In genomic region chr6:131258010-131258652, GRCh38 we compare ENCODE assay signal across 21 cellular contexts.
A peak's percentile ranks its signal among the peaks of the same experiment; 100 is the strongest.
DNase-seq lines count a peak whose midpoint lies in the region; ATAC-seq, FAIRE-seq and TF ChIP-seq lines count a peak whose summit lies in the region.
"Had no signal": no experiment of that assay in that cellular context is flagged by ENCODE, and none has a peak within 500 bp of the region (broad histone marks: within the 10 kb centered on the region; RNA-seq: fewer than 3 reads in every experiment).

No MANE protein-coding gene starts in this region.

- POLR2A ChIA-PET in CD4-positive, alpha-beta T cell (lab: Charles Lee): interaction anchor here (0.7 to 1.3 kb wide), 2 partner anchors 12 to 24 kb away, joined by 4 read pairs; no protein-coding TSS in a partner anchor
- POLR2A ChIA-PET in HEK293T (lab: Yijun Ruan, JAX): no interaction called here

- H3K4me3 ChIP-seq in bronchial epithelial cell (ENCODE audit: low read depth, low read length): no peak overlapping the region
- no peak overlapping the region for H3K4me3 ChIP-seq in mucosa of descending colon
- no peak overlapping the region for H3K4me3 ChIP-seq in vagina
- H3K4me3 ChIP-seq in psoas muscle: no peak overlapping the region
- H3K4me3 ChIP-seq: cardiac muscle cell, esophagus squamous epithelium, testis had no signal

- no peaks in the 10 kb centered on the region for H3K9me3 ChIP-seq in CD4-positive, alpha-beta T cell (ENCODE audit: control insufficient read depth, low read length)
- H3K9me3 ChIP-seq in mucosa of descending colon: no peaks in the 10 kb centered on the region
- no peaks in the 10 kb centered on the region for H3K9me3 ChIP-seq in vagina
- no peaks in the 10 kb centered on the region for H3K9me3 ChIP-seq in psoas muscle
- H3K9me3 ChIP-seq: esophagus squamous epithelium, testis had no signal

- H3K9me3 Mint-ChIP-seq in CD4-positive, alpha-beta T cell: no peaks in the 10 kb centered on the region
- H3K9me3 Mint-ChIP-seq: HFFc6; natural killer cell treated with Interleukin-12 subunit alpha and Interleukin-12 subunit beta and Interleukin-15 and Interleukin-18, amount 100 ng/mL, for 72 hours had no signal

- H3K4me3 Mint-ChIP-seq in CD4-positive, alpha-beta T cell: no peak overlapping the region
- H3K4me3 Mint-ChIP-seq: activated B cell treated with CpG ODN at 0.5 μM for 24 hours; B cell; HFFc6; natural killer cell treated with Interleukin-12 subunit alpha and Interleukin-12 subunit beta and Interleukin-15 and Interleukin-18, amount 100 ng/mL, for 72 hours had no signal

- H3K4me1 Mint-ChIP-seq in CD4-positive, alpha-beta T cell (ENCODE audit: low read depth): peaks cover 45% of the 10 kb centered on the region
- H3K4me1 Mint-ChIP-seq: activated B cell treated with CpG ODN at 0.5 μM for 24 hours, B cell had no signal

- no peak for ATAC-seq in CD4-positive, alpha-beta T cell (ENCODE audit: poor library complexity)
- ATAC-seq in mucosa of descending colon: peak; percentile 89
- no peak for ATAC-seq in psoas muscle
- ATAC-seq: natural killer cell treated with Interleukin-12 subunit alpha and Interleukin-12 subunit beta and Interleukin-15 and Interleukin-18, amount 100 ng/mL, for 72 hours had no signal

- no peaks in the 10 kb centered on the region for H3K27me3 Mint-ChIP-seq in CD4-positive, alpha-beta T cell
- H3K27me3 Mint-ChIP-seq: activated B cell treated with CpG ODN at 0.5 μM for 24 hours; B cell; natural killer cell treated with Interleukin-12 subunit alpha and Interleukin-12 subunit beta and Interleukin-15 and Interleukin-18, amount 100 ng/mL, for 72 hours had no signal

- 94 to 95% (median 94%) methylated on average over 2 of the region's 2 CpGs for WGBS in psoas muscle, 3 donors

- H3K4me1 ChIP-seq in mucosa of descending colon (ENCODE audit: low read depth) (peaks cover 8% of the 10 kb centered on the region), vagina (no peaks in the 10 kb centered on the region), psoas muscle (no peaks in the 10 kb centered on the region)
- H3K4me1 ChIP-seq: esophagus squamous epithelium, testis had no signal

- no peaks in the 10 kb centered on the region for H3K27me3 ChIP-seq in CD4-positive, alpha-beta T cell (ENCODE audit: control insufficient read depth, insufficient read depth, low read length)
- H3K27me3 ChIP-seq in bronchial epithelial cell (ENCODE audit: control insufficient read depth, insufficient read depth, low read length) (no peaks in the 10 kb centered on the region), vagina (no peaks in the 10 kb centered on the region), psoas muscle (ENCODE audit: insufficient read depth in 3 of 3, low read length in 2 of 3) (no peaks in the 10 kb centered on the region)
- H3K27me3 ChIP-seq: cardiac muscle cell, esophagus squamous epithelium, testis had no signal

- DNase-seq in CD4-positive, alpha-beta T cell: no peak
- DNase-seq in HEK293T (ENCODE audit: extremely low spot score): no peak
- peak; percentile 55 for DNase-seq in bronchial epithelial cell (ENCODE audit: low read depth)
- no peak for DNase-seq in mucosa of descending colon
- no peak for DNase-seq in NCI-H2227 (lab: John Stamatoyannopoulos, UW; ENCODE audit: unreplicated experiment)
- no peak for DNase-seq in vagina (ENCODE audit: extremely low spot score in 2 of 2)
- DNase-seq in UCSD-AML1 (lab: John Stamatoyannopoulos, UW; ENCODE audit: unreplicated experiment): no peak
- DNase-seq in psoas muscle: no peak
- DNase-seq: activated B cell treated with CpG ODN at 0.5 μM for 24 hours; esophagus squamous epithelium; glutamatergic neuron; HFFc6; NCI-H187 treated with DMSO at 0.1 percent for 48 hours; NCI-H510A; SHP77 treated with DMSO at 0.1 percent for 48 hours; stimulated activated CD4-positive, alpha-beta T cell treated with anti-CD3 and anti-CD28 coated beads, Interleukin-12 subunit alpha, Interleukin-12 subunit beta, amount 100 ng/mL, for 4 hours; testis had no signal

- FAIRE-seq in bronchial epithelial cell (lab: Jason Lieb, UNC): no peak
- FAIRE-seq: GM19239 had no signal

- intact Hi-C loops in CD4-positive, alpha-beta T cell (cut with DNase I, micrococcal nuclease): loop anchor here in 1 of 2 experiments (10.0 kb wide), 1 partner anchor 53 kb away; no protein-coding TSS in a partner anchor
- intact Hi-C loops in mucosa of descending colon (cut with DNase I, micrococcal nuclease): no loop called here
- intact Hi-C loops in vagina (cut with DNase I): no loop called here
- intact Hi-C loops in psoas muscle (cut with DNase I): no loop called here

- no peak for TF ChIP-seq POLR2A in vagina (IDR thresholded peaks at IDR 0.05)

- H3K36me3 ChIP-seq in bronchial epithelial cell (ENCODE audit: control insufficient read depth, insufficient read depth, low read length): no peaks in the 10 kb centered on the region
- no peaks in the 10 kb centered on the region for H3K36me3 ChIP-seq in mucosa of descending colon (ENCODE audit: low read depth)
- peaks cover 0 to 4% of the 10 kb centered on the region in 2 donors for H3K36me3 ChIP-seq in vagina
- H3K36me3 ChIP-seq in psoas muscle (ENCODE audit: insufficient read depth in 1 of 2, low read depth in 1 of 2): no peaks in the 10 kb centered on the region
- H3K36me3 ChIP-seq: cardiac muscle cell, esophagus squamous epithelium had no signal

- peak overlapping the region; percentile 6 for H3K27ac Mint-ChIP-seq in CD4-positive, alpha-beta T cell
- H3K27ac Mint-ChIP-seq: activated B cell treated with CpG ODN at 0.5 μM for 24 hours; B cell; HFFc6; natural killer cell treated with Interleukin-12 subunit alpha and Interleukin-12 subunit beta and Interleukin-15 and Interleukin-18, amount 100 ng/mL, for 72 hours had no signal

- H3K27ac ChIP-seq in CD4-positive, alpha-beta T cell (ENCODE audit: low read depth, low read length): no peak overlapping the region
- no peak overlapping the region for H3K27ac ChIP-seq in vagina
- no peak overlapping the region for H3K27ac ChIP-seq in psoas muscle
- H3K27ac ChIP-seq: esophagus squamous epithelium, testis had no signal

- no peak for TF ChIP-seq CTCF in CD4-positive, alpha-beta T cell (IDR thresholded peaks at IDR 0.05)
- TF ChIP-seq CTCF in bronchial epithelial cell (IDR thresholded peaks at IDR 0.05; ENCODE audit: insufficient read depth, low read length, severe bottlenecking) (no peak), mucosa of descending colon (IDR thresholded peaks at IDR 0.05) (no peak), vagina (IDR thresholded peaks at IDR 0.05) (no peak), psoas muscle (IDR thresholded peaks at IDR 0.05) (no peak)

- CTCF ChIA-PET in CD4-positive, alpha-beta T cell (lab: Charles Lee): no interaction called here
- CTCF ChIA-PET in HEK293T (lab: Yijun Ruan, JAX): interaction anchor here (0.6 kb wide), 1 partner anchor 311 kb away, joined by 4 read pairs; no protein-coding TSS in a partner anchor

- peaks cover 59% of the 10 kb centered on the region for H3K36me3 Mint-ChIP-seq in CD4-positive, alpha-beta T cell (ENCODE audit: low read depth)
- H3K36me3 Mint-ChIP-seq: natural killer cell treated with Interleukin-12 subunit alpha and Interleukin-12 subunit beta and Interleukin-15 and Interleukin-18, amount 100 ng/mL, for 72 hours had no signal

TF ChIP-seq in HEK293T, 16 proteins besides CTCF, POLR2A, EP300 and RAD21:
- TF ChIP-seq ARNT (IDR thresholded peaks at IDR 0.05) (no peak), FOXA1 (IDR thresholded peaks at IDR 0.05) (peak; percentile 39; the same call in 1 of the 2 replicates), FOXM1 (IDR thresholded peaks at IDR 0.05; ENCODE audit: borderline replicate concordance) (no peak), PKNOX1 (IDR thresholded peaks at IDR 0.05) (peak; percentile 60), ZNF384 (IDR thresholded peaks at IDR 0.05) (no peak), FOXK2 (IDR thresholded peaks at IDR 0.05) (no peak), SUZ12 (IDR thresholded peaks at IDR 0.05) (no peak)
TF ChIP-seq in HEK293T: peak in this region for 2.
